In the genomic region with DNA sequence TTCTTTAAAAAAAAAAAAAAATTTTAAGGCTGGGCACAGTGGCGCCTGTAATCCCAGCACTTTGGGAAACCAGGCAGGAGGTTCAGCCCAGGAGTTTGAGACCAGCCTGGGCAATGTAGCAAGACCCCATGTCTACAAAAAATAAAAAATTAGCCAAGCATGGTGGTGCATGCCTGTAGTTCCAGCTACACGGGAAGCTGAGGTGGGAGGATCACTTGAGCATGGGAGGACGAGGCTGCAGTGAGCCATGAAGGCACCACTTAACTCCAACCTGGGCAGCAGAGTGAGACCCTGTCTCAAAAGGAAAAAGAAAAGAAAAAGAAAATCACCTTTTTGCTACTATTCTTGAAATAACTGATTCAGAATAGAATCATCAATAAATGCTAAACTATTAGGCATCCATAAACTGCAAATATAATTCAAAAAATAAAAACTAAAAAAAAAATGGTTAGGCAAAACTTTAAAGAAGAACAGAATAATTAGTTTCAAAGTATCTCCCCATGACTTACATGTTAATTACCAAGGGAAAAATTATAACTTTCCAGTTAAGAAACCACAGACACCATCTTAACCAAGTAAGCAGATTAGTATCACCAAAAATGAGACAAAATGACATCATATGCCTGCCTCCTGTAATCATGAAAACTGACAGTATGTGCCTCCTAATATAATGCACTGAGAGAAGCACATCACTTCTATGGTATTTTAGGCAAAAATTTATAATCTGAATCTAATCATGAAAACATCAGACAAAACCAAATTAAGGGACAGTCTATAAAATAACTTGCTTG, we compare ENCODE assay signal across 1 cellular context.
TF ChIP-seq lines count a peak whose summit lies in the region.

No MANE protein-coding gene starts in this region.

TF ChIP-seq in GM12878, 131 proteins besides CTCF, POLR2A, EP300 and RAD21:
- TF ChIP-seq POLR2AphosphoS5 (IDR thresholded peaks at IDR 0.05; ENCODE audit: low read length) (no peak), CBX5 (IDR thresholded peaks at IDR 0.05; ENCODE audit: low read depth) (no peak), LARP7 (IDR thresholded peaks at IDR 0.05) (no peak), ZNF622 (IDR thresholded peaks at IDR 0.05) (no peak), SUPT20H (IDR thresholded peaks at IDR 0.05; ENCODE audit: borderline replicate concordance, control insufficient read depth, low read depth, low read length) (no peak), BMI1 (IDR thresholded peaks at IDR 0.05; ENCODE audit: borderline replicate concordance) (no peak), FOXK2 (IDR thresholded peaks at IDR 0.05) (no peak), MTA2 (IDR thresholded peaks at IDR 0.05; ENCODE audit: low read depth) (0 out of 2 replicates have a peak, but pooled peaks have one; percentile 32), JUND (IDR thresholded peaks at IDR 0.05; ENCODE audit: low read depth, low read length) (no peak), ATF7 (IDR thresholded peaks at IDR 0.05; ENCODE audit: low read depth) (peak; percentile 50; the same call in 1 of the 2 replicates), MEF2A (IDR thresholded peaks at IDR 0.05; ENCODE audit: insufficient read depth, low read depth, low read length) (no peak), SMC3 (IDR thresholded peaks at IDR 0.05; ENCODE audit: borderline replicate concordance, low read length) (no peak), ZNF207 (IDR thresholded peaks at IDR 0.05; ENCODE audit: borderline replicate concordance) (no peak), RUNX3 (IDR thresholded peaks at IDR 0.05; ENCODE audit: low read length) (peak; percentile 66; the same call in 1 of the 2 replicates), JUNB (IDR thresholded peaks at IDR 0.05) (peak; percentile 28; the same call in 1 of the 2 replicates)
- TF ChIP-seq, protein P1, sequence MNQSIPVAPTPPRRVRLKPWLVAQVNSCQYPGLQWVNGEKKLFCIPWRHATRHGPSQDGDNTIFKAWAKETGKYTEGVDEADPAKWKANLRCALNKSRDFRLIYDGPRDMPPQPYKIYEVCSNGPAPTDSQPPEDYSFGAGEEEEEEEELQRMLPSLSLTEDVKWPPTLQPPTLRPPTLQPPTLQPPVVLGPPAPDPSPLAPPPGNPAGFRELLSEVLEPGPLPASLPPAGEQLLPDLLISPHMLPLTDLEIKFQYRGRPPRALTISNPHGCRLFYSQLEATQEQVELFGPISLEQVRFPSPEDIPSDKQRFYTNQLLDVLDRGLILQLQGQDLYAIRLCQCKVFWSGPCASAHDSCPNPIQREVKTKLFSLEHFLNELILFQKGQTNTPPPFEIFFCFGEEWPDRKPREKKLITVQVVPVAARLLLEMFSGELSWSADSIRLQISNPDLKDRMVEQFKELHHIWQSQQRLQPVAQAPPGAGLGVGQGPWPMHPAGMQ (IDR thresholded peaks at IDR 0.05; ENCODE audit: borderline replicate concordance) = no peak
- TF ChIP-seq, protein P2, sequence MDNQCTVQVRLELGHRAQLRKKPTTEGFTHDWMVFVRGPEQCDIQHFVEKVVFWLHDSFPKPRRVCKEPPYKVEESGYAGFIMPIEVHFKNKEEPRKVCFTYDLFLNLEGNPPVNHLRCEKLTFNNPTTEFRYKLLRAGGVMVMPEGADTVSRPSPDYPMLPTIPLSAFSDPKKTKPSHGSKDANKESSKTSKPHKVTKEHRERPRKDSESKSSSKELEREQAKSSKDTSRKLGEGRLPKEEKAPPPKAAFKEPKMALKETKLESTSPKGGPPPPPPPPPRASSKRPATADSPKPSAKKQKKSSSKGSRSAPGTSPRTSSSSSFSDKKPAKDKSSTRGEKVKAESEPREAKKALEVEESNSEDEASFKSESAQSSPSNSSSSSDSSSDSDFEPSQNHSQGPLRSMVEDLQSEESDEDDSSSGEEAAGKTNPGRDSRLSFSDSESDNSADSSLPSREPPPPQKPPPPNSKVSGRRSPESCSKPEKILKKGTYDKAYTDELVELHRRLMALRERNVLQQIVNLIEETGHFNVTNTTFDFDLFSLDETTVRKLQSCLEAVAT (IDR thresholded peaks at IDR 0.05) = no peak
- TF ChIP-seq, protein P3, sequence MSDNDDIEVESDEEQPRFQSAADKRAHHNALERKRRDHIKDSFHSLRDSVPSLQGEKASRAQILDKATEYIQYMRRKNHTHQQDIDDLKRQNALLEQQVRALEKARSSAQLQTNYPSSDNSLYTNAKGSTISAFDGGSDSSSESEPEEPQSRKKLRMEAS (IDR thresholded peaks at IDR 0.05; ENCODE audit: low read depth, low read length) = no peak
- TF ChIP-seq, protein P4, sequence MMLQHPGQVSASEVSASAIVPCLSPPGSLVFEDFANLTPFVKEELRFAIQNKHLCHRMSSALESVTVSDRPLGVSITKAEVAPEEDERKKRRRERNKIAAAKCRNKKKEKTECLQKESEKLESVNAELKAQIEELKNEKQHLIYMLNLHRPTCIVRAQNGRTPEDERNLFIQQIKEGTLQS (IDR thresholded peaks at IDR 0.05; ENCODE audit: borderline replicate concordance, extremely low read depth, low read depth, low read length) = no peak
